Comparison of ENCODE assay signal across 16 cellular contexts in the genomic region with DNA sequence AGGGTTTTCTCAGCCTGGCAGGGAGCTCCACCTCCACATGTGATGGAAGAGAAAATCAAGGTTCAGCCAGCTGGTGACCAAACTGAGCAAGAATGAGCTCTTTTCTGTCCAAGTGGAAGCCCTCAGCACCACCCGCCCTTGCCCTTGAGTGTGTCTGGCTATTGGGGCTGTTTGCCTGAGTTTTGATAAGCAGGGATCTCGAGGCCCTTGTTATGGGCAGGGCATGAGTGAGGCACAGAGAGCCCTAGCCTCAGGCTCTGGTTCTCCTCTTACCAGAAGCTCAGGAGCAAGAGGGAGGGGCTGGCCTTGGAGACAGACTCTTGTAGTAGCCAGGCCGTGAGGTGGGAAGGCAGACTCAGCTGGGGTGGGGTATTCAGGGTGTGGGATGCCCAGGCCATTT. TPM values are rescaled to one million over a fixed set of nuclear protein-coding genes. Genes with fewer than 3 reads are reported as not detected.
"Had no signal": no experiment of that assay in that cellular context is flagged by ENCODE, and none has a peak within 500 bp of the region (broad histone marks: within the 10 kb centered on the region; RNA-seq: fewer than 3 reads in every experiment).

No MANE protein-coding gene starts in this region.

- H3K27ac ChIP-seq: cardiac muscle cell, dorsolateral prefrontal cortex, hepatocyte, pancreas, thoracic aorta had no signal

- H3K4me3 ChIP-seq: cardiac muscle cell, dorsolateral prefrontal cortex, hepatocyte, pancreas, stomach, thoracic aorta had no signal

- H3K9me3 ChIP-seq: pancreas, stomach, thoracic aorta had no signal

- DNase-seq: activated CD4-positive, alpha-beta T cell treated with anti-CD3 and anti-CD28 coated beads, Interleukin-2, amount 50 U/mL, for 4 hours; activated CD4-positive, CD25-positive, alpha-beta regulatory T cell treated with anti-CD3 and anti-CD28 coated beads, Interleukin-2, amount 50 U/mL, for 72 hours; activated naive CD4-positive, alpha-beta T cell treated with anti-CD3 and anti-CD28 coated beads, Interleukin-2, amount 10 ng/mL, durations not matched to agents 7 days and 5 days; activated T-cell treated with anti-CD3 and anti-CD28 coated beads, Interleukin-2, amount 50 U/mL, for 1 hour; stimulated activated CD4-positive, alpha-beta T cell treated with anti-CD3 and anti-CD28 coated beads, Interleukin-1b, Interleukin-23, amount 100 ng/mL, for 48 hours; stomach; T1000 had no signal

- H3K36me3 Mint-ChIP-seq: activated naive CD4-positive, alpha-beta T cell treated with anti-CD3 and anti-CD28 coated beads, Interleukin-2, amount 10 ng/mL, durations not matched to agents 7 days and 5 days; T-cell had no signal

- H3K27me3 ChIP-seq: pancreas had no signal

- H3K4me2 ChIP-seq: hepatocyte had no signal

- H3K9me3 Mint-ChIP-seq: T-cell had no signal

- H3K79me2 ChIP-seq: hepatocyte had no signal

- H3K4me1 ChIP-seq: pancreas had no signal

- H3K27ac Mint-ChIP-seq: activated naive CD4-positive, alpha-beta T cell treated with anti-CD3 and anti-CD28 coated beads, Interleukin-2, amount 10 ng/mL, durations not matched to agents 7 days and 5 days; T-cell had no signal

- H3K36me3 ChIP-seq: cardiac muscle cell, pancreas, stomach, thoracic aorta had no signal

- H3K4me3 Mint-ChIP-seq: activated naive CD4-positive, alpha-beta T cell treated with anti-CD3 and anti-CD28 coated beads, Interleukin-2, amount 10 ng/mL, durations not matched to agents 7 days and 5 days; T-cell had no signal

- ATAC-seq: T-cell had no signal

- H3K4me1 Mint-ChIP-seq: activated naive CD4-positive, alpha-beta T cell treated with anti-CD3 and anti-CD28 coated beads, Interleukin-2, amount 10 ng/mL, durations not matched to agents 7 days and 5 days; T-cell had no signal

- H2AFZ ChIP-seq: hepatocyte had no signal

RNA-seq across cellular contexts. Expression of gene WNT3A, which starts 38.2 kb away (rescaled TPM):
- total RNA-seq: cardiac muscle cell, dorsolateral prefrontal cortex, fibroblast of villous mesenchyme, glomerular endothelial cell, liver, pancreas, stomach, thoracic aorta had no signal
- polyA plus RNA-seq: cardiac muscle cell, hepatocyte, liver had no signal
